Comparison of ENCODE assay signal across 8 cellular contexts in the genomic region with DNA sequence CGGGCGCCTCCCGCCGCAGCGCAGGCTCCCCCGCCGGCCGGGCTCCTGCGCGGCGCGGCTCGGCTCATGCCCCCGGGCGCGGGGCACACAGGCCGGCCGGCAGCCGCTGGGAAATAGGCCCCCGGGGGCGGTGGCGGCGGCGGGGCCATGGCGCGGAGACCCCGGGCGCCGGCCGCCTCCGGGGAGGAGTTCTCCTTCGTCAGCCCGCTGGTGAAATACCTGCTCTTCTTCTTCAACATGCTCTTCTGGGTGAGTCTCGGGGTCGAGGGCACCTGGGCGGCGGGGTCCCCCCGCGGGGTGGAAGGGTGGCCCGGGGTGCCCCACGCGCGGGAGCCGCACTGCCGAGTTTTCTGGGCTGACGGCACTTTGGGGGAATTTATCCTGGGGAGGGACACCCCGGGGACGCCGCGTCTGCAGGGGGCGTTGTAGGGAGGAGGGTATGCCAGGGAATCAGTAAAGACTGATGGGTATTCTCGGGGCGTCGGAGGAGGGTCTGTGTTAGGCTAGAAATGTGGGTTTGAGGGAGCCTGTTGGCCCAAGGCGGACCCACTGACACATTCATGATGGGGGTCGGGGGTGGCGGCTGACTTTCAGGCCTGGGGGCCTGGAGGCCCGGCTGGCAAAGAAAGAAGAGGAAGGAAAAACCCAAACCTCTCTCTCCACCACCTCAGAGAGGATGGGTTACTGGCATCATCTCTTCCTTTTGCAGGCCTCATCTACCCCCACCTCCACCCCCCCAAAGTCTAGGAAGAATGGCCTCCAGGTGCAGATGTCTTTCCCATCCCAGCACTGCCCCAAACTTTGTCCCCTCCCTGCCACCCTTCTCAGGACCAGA. TPM values are rescaled to one million over a fixed set of nuclear protein-coding genes. Genes with fewer than 3 reads are reported as not detected.
DNase-seq lines count a peak whose midpoint lies in the region; TF ChIP-seq lines count a peak whose summit lies in the region.

No MANE protein-coding gene starts in this region.

- H3K4me1 ChIP-seq in ectodermal cell (ENCODE audit: control insufficient read depth, insufficient read depth, low read length) (peaks cover 9% of the 10 kb centered on the region), neutrophil (ENCODE audit: control insufficient read depth in 1 of 2, insufficient read depth in 1 of 2, low read depth in 1 of 2, low read length in 1 of 2) (peaks cover 22 to 28% of the 10 kb centered on the region in 2 experiments)

- H3K9ac ChIP-seq in SK-N-MC (ENCODE audit: insufficient read length): peak overlapping the region; percentile 64

- H3K9me3 ChIP-seq in SK-N-MC (ENCODE audit: low read depth, low read length) (no peaks in the 10 kb centered on the region), ectodermal cell (ENCODE audit: control insufficient read depth, low read length) (no peaks in the 10 kb centered on the region), neutrophil (no peaks in the 10 kb centered on the region)

- H3K4me3 ChIP-seq in GM12865 (ENCODE audit: low read depth, low read length): peak overlapping the region; percentile 88
- H3K4me3 ChIP-seq in HFF-Myc (replicated peaks; ENCODE audit: low read depth, low read length): peak overlapping the region; percentile 43
- H3K4me3 ChIP-seq in SK-N-MC: peak overlapping the region; percentile 96
- peak overlapping the region; percentile 65 for H3K4me3 ChIP-seq in ectodermal cell (ENCODE audit: insufficient read depth, low read depth, low read length)
- peak overlapping the region; percentile 48 to 51 for H3K4me3 ChIP-seq in neutrophil (ENCODE audit: low read depth in 1 of 2, low read length in 1 of 2)

- peak; percentile 48 for TF ChIP-seq CTCF in GM12865 (IDR thresholded peaks at IDR 0.05; ENCODE audit: insufficient read depth, low read depth, low read length, missing control alignments)
- TF ChIP-seq CTCF in HFF-Myc (IDR thresholded peaks at IDR 0.05; ENCODE audit: low read depth, low read length, missing control alignments): peak; percentile 24
- TF ChIP-seq CTCF in neutrophil (IDR thresholded peaks at IDR 0.05): no peak

- H3K27me3 ChIP-seq in ectodermal cell (ENCODE audit: control insufficient read depth, insufficient read depth, low read length, poor library complexity, severe bottlenecking) (peaks cover 30% of the 10 kb centered on the region), neutrophil (peaks cover 57% of the 10 kb centered on the region)

- WGBS in ectodermal cell, 2 experiments: 8 to 9% methylated on average over 58 of the region's 58 CpGs

- no peaks in the 10 kb centered on the region for H3K36me3 ChIP-seq in SK-N-MC (ENCODE audit: insufficient read depth, low read length)
- H3K36me3 ChIP-seq in ectodermal cell (ENCODE audit: control insufficient read depth, insufficient read depth, low read length): no peaks in the 10 kb centered on the region
- H3K36me3 ChIP-seq in neutrophil: no peaks in the 10 kb centered on the region

- DNase-seq in GM12865 (ENCODE audit: low read depth) (peak; percentile 37), HFF-Myc (ENCODE audit: extremely low read depth, low read depth) (no peak), SK-N-MC (ENCODE audit: low read depth, low spot score) (no peak), C1 segment of cervical spinal cord (lab: John Stamatoyannopoulos, UW) (no peak), globus pallidus (ENCODE audit: low spot score) (no peak), AG20443 (ENCODE audit: low spot score) (no peak)

- no peak overlapping the region for H3K27ac ChIP-seq in SK-N-MC
- H3K27ac ChIP-seq in ectodermal cell (ENCODE audit: insufficient read depth, low read depth, low read length, poor library complexity, severe bottlenecking): no peak overlapping the region
- H3K27ac ChIP-seq in neutrophil: no peak overlapping the region

RNA-seq across cellular contexts. Expression of a gene that starts 0.5 kb away (rescaled TPM):
- 33.7 TPM for polyA plus RNA-seq in ectodermal cell (2013, experiment 1 of 4)
- polyA plus RNA-seq in ectodermal cell (2013, experiment 2 of 4): 38.3 TPM
- polyA plus RNA-seq in ectodermal cell (2013, experiment 3 of 4): 25.4 TPM
- 29.2 TPM for polyA plus RNA-seq in ectodermal cell (2013, experiment 4 of 4)

RNA-seq across cellular contexts. Expression of a gene that starts 43.4 kb away (rescaled TPM):
- 115 TPM for polyA plus RNA-seq in ectodermal cell (2013, experiment 1 of 4)
- 122 TPM for polyA plus RNA-seq in ectodermal cell (2013, experiment 2 of 4)
- polyA plus RNA-seq in ectodermal cell (2013, experiment 3 of 4): 92.1 TPM
- 101 TPM for polyA plus RNA-seq in ectodermal cell (2013, experiment 4 of 4)

Comparison
In these comparisons a context has a peak if more than half of its experiments do, and no peak if none do; other contexts are left out.
1. H3K4me3 ChIP-seq: peak in every context shown above with its lines; median percentile 96 in SK-N-MC; 88 in GM12865; 65 in ectodermal cell; 50 in neutrophil; 43 in HFF-Myc.